31 cellular contexts compared by ENCODE assay signal in the genomic region with DNA sequence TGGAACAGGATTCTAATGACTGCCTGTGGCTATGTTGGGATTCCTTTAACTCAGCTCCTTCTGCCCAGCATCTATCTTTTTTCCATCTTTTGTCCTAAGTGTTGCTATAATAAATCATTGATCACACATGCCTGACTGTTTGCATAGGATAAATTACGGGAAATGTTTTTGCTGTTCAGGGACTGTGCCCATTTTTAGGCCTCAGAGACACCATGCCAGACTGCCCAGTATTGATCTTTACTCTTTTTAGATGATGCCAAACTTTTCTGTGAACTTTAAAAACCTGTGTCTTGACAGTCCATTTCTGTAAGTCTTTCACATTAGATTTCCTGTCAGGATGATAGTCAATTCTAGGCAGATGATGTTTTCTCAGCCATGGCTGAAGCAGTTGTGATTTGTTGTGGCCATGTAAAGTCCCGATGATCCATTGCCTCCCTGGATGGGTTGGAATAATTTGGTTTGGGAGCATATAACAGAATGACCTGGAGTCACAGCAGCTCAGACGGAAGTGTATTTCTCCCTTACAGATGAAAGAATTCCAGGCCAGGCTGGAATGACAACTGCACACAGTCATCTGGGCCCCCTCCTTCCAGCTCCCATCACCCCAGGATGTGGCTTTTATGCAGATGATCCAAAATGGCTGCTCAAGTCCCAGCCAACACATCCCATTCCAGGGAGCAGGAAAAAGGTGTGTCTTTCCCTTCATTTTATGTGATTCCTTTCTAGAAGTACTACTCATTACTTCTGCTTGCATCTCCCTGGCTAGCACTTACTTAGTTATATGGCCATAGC. TPM values are rescaled to one million over a fixed set of nuclear protein-coding genes. Genes with fewer than 3 reads are reported as not detected.
A peak's percentile ranks its signal among the peaks of the same experiment; 100 is the strongest.
DNase-seq lines count a peak whose midpoint lies in the region; ATAC-seq and TF ChIP-seq lines count a peak whose summit lies in the region.
"Had no signal": no experiment of that assay in that cellular context is flagged by ENCODE, and none has a peak within 500 bp of the region (broad histone marks: within the 10 kb centered on the region; RNA-seq: fewer than 3 reads in every experiment).

No MANE protein-coding gene starts in this region.

- H3K27ac ChIP-seq in mammary epithelial cell (ENCODE audit: insufficient read depth, low read depth, low read length) (no peak overlapping the region), breast epithelium (no peak overlapping the region), smooth muscle cell (ENCODE audit: low read depth) (no peak overlapping the region), PC-3 (ENCODE audit: low read length) (no peak overlapping the region)
- H3K27ac ChIP-seq: colonic mucosa, esophagus muscularis mucosa, sigmoid colon, upper lobe of right lung had no signal

- no peaks in the 10 kb centered on the region for H3K9me2 ChIP-seq in PC-3 (replicated peaks; ENCODE audit: low read length)

- intact Hi-C loops in mammary epithelial cell (cut with micrococcal nuclease) (loop anchor here (5.0 kb wide), 1 partner anchor 221 kb away; a partner anchor contains a TSS), breast epithelium (cut with DNase I; ENCODE audit: low total_unique reads) (no loop called here), PC-3 (cut with micrococcal nuclease) (no loop called here)

- no peak overlapping the region for H3K4me3 ChIP-seq in mammary epithelial cell (replicated peaks in 1 of 3; ENCODE audit: insufficient read depth in 1 of 3, low read depth in 2 of 3, low read length in 3 of 3)
- no peak overlapping the region for H3K4me3 ChIP-seq in breast epithelium
- H3K4me3 ChIP-seq in foreskin fibroblast (ENCODE audit: low read depth in 1 of 2, low read length in 2 of 2), result no peak overlapping the region
- no peak overlapping the region for H3K4me3 ChIP-seq in smooth muscle cell
- no peak overlapping the region for H3K4me3 ChIP-seq in PC-3 (ENCODE audit: low read length)
- H3K4me3 ChIP-seq: colonic mucosa, esophagus muscularis mucosa, sigmoid colon, upper lobe of right lung had no signal

- TF ChIP-seq POLR2A in breast epithelium (IDR thresholded peaks at IDR 0.05), result no peak

- H4K20me1 ChIP-seq in mammary epithelial cell (ENCODE audit: insufficient read depth, low read length) (no peaks in the 10 kb centered on the region), smooth muscle cell (ENCODE audit: low read depth) (peaks cover 3% of the 10 kb centered on the region), PC-3 (ENCODE audit: low read length) (0 out of 2 replicates have a peak, but pooled peaks cover 3% of the 10 kb centered on the region)

- no peak overlapping the region for H3K9ac ChIP-seq in mammary epithelial cell (ENCODE audit: insufficient read depth, low read length)
- no peak overlapping the region for H3K9ac ChIP-seq in smooth muscle cell (ENCODE audit: low read depth)
- H3K9ac ChIP-seq in PC-3 (ENCODE audit: low read length), result no peak overlapping the region

- H3K4me2 ChIP-seq in mammary epithelial cell (ENCODE audit: insufficient read depth, low read depth, low read length) (no peak overlapping the region), smooth muscle cell (no peak overlapping the region), PC-3 (ENCODE audit: low read length) (no peak overlapping the region)

- TF ChIP-seq CTCF in mammary epithelial cell (conservative IDR thresholded peaks at IDR 0.05 in 1 of 2, IDR thresholded peaks at IDR 0.05 in 1 of 2; ENCODE audit: extremely low read depth in 1 of 2, insufficient read depth in 1 of 2, low read depth in 1 of 2, low read length in 2 of 2) (no peak), breast epithelium (IDR thresholded peaks at IDR 0.05) (no peak), foreskin fibroblast (IDR thresholded peaks at IDR 0.05; ENCODE audit: low read depth, low read length) (no peak), smooth muscle cell (IDR thresholded peaks at IDR 0.05; ENCODE audit: borderline replicate concordance, insufficient read depth, poor library complexity, severe bottlenecking) (no peak), PC-3 (conservative IDR thresholded peaks at IDR 0.05; ENCODE audit: low read depth, low read length) (no peak)

- in situ Hi-C loops in mammary epithelial cell (cut with MboI; ENCODE audit: low sequenced_read_pairs in 2 of 2), result no loop called here

- H3K79me2 ChIP-seq in mammary epithelial cell (ENCODE audit: insufficient read depth, low read length) (peaks cover 13% of the 10 kb centered on the region), smooth muscle cell (ENCODE audit: low read depth) (peaks cover 3% of the 10 kb centered on the region), PC-3 (ENCODE audit: low read length) (peaks cover 9% of the 10 kb centered on the region)

- H2AFZ ChIP-seq in mammary epithelial cell (ENCODE audit: low read depth, low read length) (peak overlapping the region; percentile 47), smooth muscle cell (ENCODE audit: low read depth) (peak overlapping the region; percentile 19), PC-3 (ENCODE audit: low read length) (no peak overlapping the region)

- ATAC-seq in PC-3, result no peak
- ATAC-seq: activated CD8-positive, alpha-beta T cell treated with anti-CD3 and anti-CD28 coated beads for 36 hours; activated naive CD8-positive, alpha-beta T cell treated with anti-CD3 and anti-CD28 coated beads, Interleukin-2, amount 50 U/mL, for 24 hours; effector memory CD8-positive, alpha-beta T cell; left cardiac atrium; naive thymus-derived CD4-positive, alpha-beta T cell; upper lobe of right lung had no signal

- H3K27me3 ChIP-seq in mammary epithelial cell (ENCODE audit: insufficient read depth, low read length) (no peaks in the 10 kb centered on the region), breast epithelium (no peaks in the 10 kb centered on the region), smooth muscle cell (ENCODE audit: low read depth) (no peaks in the 10 kb centered on the region), PC-3 (ENCODE audit: low read length) (no peaks in the 10 kb centered on the region)
- H3K27me3 ChIP-seq: colonic mucosa, sigmoid colon, upper lobe of right lung had no signal

- H3K4me1 ChIP-seq in mammary epithelial cell (ENCODE audit: insufficient read depth, low read length) (peaks cover 7% of the 10 kb centered on the region), breast epithelium (no peaks in the 10 kb centered on the region), smooth muscle cell (ENCODE audit: low read depth) (peaks cover 7% of the 10 kb centered on the region), PC-3 (ENCODE audit: insufficient read depth, low read length) (no peaks in the 10 kb centered on the region)

- H3K36me3 ChIP-seq in mammary epithelial cell (ENCODE audit: insufficient read depth, low read length) (no peaks in the 10 kb centered on the region), breast epithelium (no peaks in the 10 kb centered on the region), smooth muscle cell (ENCODE audit: low read depth) (no peaks in the 10 kb centered on the region), PC-3 (ENCODE audit: low read depth, low read length) (no peaks in the 10 kb centered on the region)
- H3K36me3 ChIP-seq: colonic mucosa, esophagus muscularis mucosa, sigmoid colon, upper lobe of right lung had no signal

- BruUV-seq in mammary epithelial cell (replicated peaks; lab: Mats Ljungman, UMichigan) (no TSS peak), PC-3 (replicated peaks; lab: Mats Ljungman, UMichigan) (no TSS peak)

- 76% methylated on average over 3 of the region's 3 CpGs for WGBS in mammary epithelial cell (ENCODE audit: low coverage, missing lambda C conversion rate)
- 86% methylated on average over 3 of the region's 3 CpGs for whole genome bisulfite sequencing in smooth muscle cell (ENCODE audit: low lambda C conversion rate)

- CTCF ChIA-PET in mammary epithelial cell (lab: Charles Lee; ENCODE audit: low non-redundant PET), result no interaction called here
- CTCF ChIA-PET in PC-3 (lab: Charles Lee), result no interaction called here

- POLR2A ChIA-PET in PC-3 (lab: Charles Lee; ENCODE audit: unreplicated experiment), result no interaction called here

- dilution Hi-C loops in mammary epithelial cell (cut with HindIII; ENCODE audit: low sequenced_read_pairs), result no loop called here

- H3F3A ChIP-seq in smooth muscle cell (ENCODE audit: low read depth) (no peaks in the 10 kb centered on the region), PC-3 (ENCODE audit: low read length, unreplicated experiment) (no peaks in the 10 kb centered on the region)

- DNase-seq in mammary epithelial cell, result no peak
- DNase-seq in breast epithelium (ENCODE audit: low spot score in 2 of 2), result no peak
- peak; percentile 65 for DNase-seq in HT1080 (ENCODE audit: low read depth)
- peak; percentile 18 to 54 for DNase-seq in foreskin fibroblast
- no peak for DNase-seq in smooth muscle cell (lab: John Stamatoyannopoulos, UW; ENCODE audit: unreplicated experiment)
- DNase-seq in PC-3, result no peak
- DNase-seq in activated gamma-delta T cell (lab: John Stamatoyannopoulos, UW), result no peak
- DNase-seq in NCI-H1436 (lab: John Stamatoyannopoulos, UW), result no peak
- DNase-seq: activated CD4-positive, CD25-positive, alpha-beta regulatory T cell treated with anti-CD3 and anti-CD28 coated beads, Interleukin-2, amount 50 U/mL, for 72 hours; activated CD8-positive, alpha-beta T cell treated with anti-CD3 and anti-CD28 coated beads for 36 hours; activated effector memory CD4-positive, alpha-beta T cell treated with anti-CD3 and anti-CD28 coated beads, Interleukin-2, amount 50 U/mL, for 16 hours; activated naive CD8-positive, alpha-beta T cell treated with anti-CD3 and anti-CD28 coated beads, Interleukin-2, amount 50 U/mL, for 24 hours; activated T-cell treated with anti-CD3 and anti-CD28 coated beads for 4 hours; colonic mucosa; effector memory CD8-positive, alpha-beta T cell; GOT3; KBM-7; left cardiac atrium; naive thymus-derived CD4-positive, alpha-beta T cell; NCI-H187 treated with DMSO at 0.1 percent for 48 hours; NCI-H774; posterior cingulate gyrus; Right ventricle myocardium superior; sigmoid colon; SW 1271; upper lobe of right lung had no signal

- no peaks in the 10 kb centered on the region for H3K9me3 ChIP-seq in mammary epithelial cell (replicated peaks; ENCODE audit: insufficient read depth, low read length)
- H3K9me3 ChIP-seq in breast epithelium, result no peaks in the 10 kb centered on the region
- no peaks in the 10 kb centered on the region for H3K9me3 ChIP-seq in smooth muscle cell (replicated peaks; ENCODE audit: low read depth)
- H3K9me3 ChIP-seq in PC-3 (ENCODE audit: low read length), result no peaks in the 10 kb centered on the region
- H3K9me3 ChIP-seq: colonic mucosa, esophagus muscularis mucosa, sigmoid colon, upper lobe of right lung had no signal

RNA-seq across cellular contexts. Expression of a gene that starts 3.4 kb away (rescaled TPM):
- total RNA-seq in mammary epithelial cell (not detected), breast epithelium (not detected), smooth muscle cell (not detected in 2 replicates), PC-3 (2014; rRNA removed) (not detected in 2 replicates)
- polyA plus RNA-seq in mammary epithelial cell (not detected), smooth muscle cell (not detected in 2 replicates)
- not detected for polyA minus RNA-seq in mammary epithelial cell
- total RNA-seq in HT1080 (2014; rRNA removed; shearing (Covaris generic)), result not detected in 2 replicates
- polyA plus RNA-seq in HT1080 (2015; cell fraction: cytosol; rRNA removed), result not detected in 2 replicates
- not detected in 2 replicates for polyA plus RNA-seq in HT1080 (2015; cell fraction: nucleus; rRNA removed)
- total RNA-seq: activated CD8-positive, alpha-beta T cell treated with anti-CD3 and anti-CD28 coated beads for 36 hours; colonic mucosa; esophagus muscularis mucosa; left cardiac atrium; mesenteric fat pad; naive thymus-derived CD4-positive, alpha-beta T cell; OCI-LY7; Right ventricle myocardium superior; sigmoid colon; subcutaneous adipose tissue; upper lobe of right lung had no signal
- polyA plus RNA-seq: CD14-positive monocyte; naive thymus-derived CD4-positive, alpha-beta T cell; sigmoid colon had no signal

RNA-seq across cellular contexts. Expression of a gene that starts 3.6 kb away (rescaled TPM):
- total RNA-seq in mammary epithelial cell (10 to 100 TPM; 44.2 to 53.3 TPM), breast epithelium (10 to 100 TPM; 53.8 to 71.1 (median 55.1) TPM), smooth muscle cell (16.4 and 23.6 TPM in 2 replicates), PC-3 (2014; rRNA removed) (18.4 and 36.3 TPM in 2 replicates)
- polyA plus RNA-seq in mammary epithelial cell (14.7 TPM), smooth muscle cell (7.1 and 11.4 TPM in 2 replicates)
- 270 TPM for polyA minus RNA-seq in mammary epithelial cell
- total RNA-seq in HT1080 (2014; rRNA removed; shearing (Covaris generic)), result 14.7 and 19.1 TPM in 2 replicates
- 10.2 and 13.5 TPM in 2 replicates for polyA plus RNA-seq in HT1080 (2015; cell fraction: cytosol; rRNA removed)
- 36.2 and 37.1 TPM in 2 replicates for polyA plus RNA-seq in HT1080 (2015; cell fraction: nucleus; rRNA removed)

Comparison
In these comparisons a context has a peak if more than half of its experiments do, and no peak if none do; other contexts are left out.
1. DNase-seq: peak in HT1080 (single experiment) and foreskin fibroblast (2 of 2); none in mammary epithelial cell (single experiment), breast epithelium (0 of 2), smooth muscle cell (single experiment), PC-3 (single experiment), activated gamma-delta T cell (single experiment) and NCI-H1436 (single experiment).